Comparison of ENCODE assay signal across 14 cellular contexts in the genomic region with DNA sequence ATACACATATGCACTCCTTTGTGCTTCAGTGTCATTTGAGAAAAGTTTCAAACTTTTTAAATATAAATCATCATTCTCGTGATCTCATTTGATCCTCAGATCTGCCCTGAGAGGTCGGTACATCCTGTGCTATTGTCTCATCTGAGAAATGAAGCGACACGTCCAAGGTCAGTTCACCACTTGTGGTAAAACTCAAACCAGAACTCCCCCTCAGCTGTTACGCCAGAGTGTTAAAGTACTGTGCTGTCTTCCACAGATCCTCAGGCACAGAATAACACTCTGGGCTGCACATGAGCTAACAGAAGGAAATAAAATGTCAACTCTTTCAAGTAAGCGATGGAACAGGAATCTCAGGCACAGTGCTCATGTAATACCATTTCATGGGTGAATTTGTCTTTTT. TPM values are rescaled to one million over a fixed set of nuclear protein-coding genes. Genes with fewer than 3 reads are reported as not detected.
"Had no signal": no experiment of that assay in that cellular context is flagged by ENCODE, and none has a peak within 500 bp of the region (broad histone marks: within the 10 kb centered on the region; RNA-seq: fewer than 3 reads in every experiment).

No MANE protein-coding gene starts in this region.

- H2AFZ ChIP-seq: parathyroid adenoma had no signal

- H3K4me1 ChIP-seq: ascending aorta, lower lobe of right lung, parathyroid adenoma, sigmoid colon had no signal

- ATAC-seq: activated naive CD8-positive, alpha-beta T cell treated with anti-CD3 and anti-CD28 coated beads, Interleukin-2, amount 50 U/mL, for 24 hours; activated T-helper 17 cell treated with anti-CD3 and anti-CD28 coated beads, Interleukin-2, amount 50 U/mL, for 72 hours; left cardiac atrium; lower lobe of right lung; stimulated activated effector memory CD8-positive, alpha-beta T cell treated with anti-CD3 and anti-CD28 coated beads, Interleukin-12 subunit alpha, Interleukin-12 subunit beta, amount 100 ng/mL, for 72 hours had no signal

- H3K9ac ChIP-seq: parathyroid adenoma had no signal

- H3K36me3 ChIP-seq: ascending aorta, lower lobe of right lung, sigmoid colon, WERI-Rb-1 had no signal

- H3K27me3 ChIP-seq: ascending aorta, sigmoid colon had no signal

- H3K79me2 ChIP-seq: parathyroid adenoma had no signal

- H3K27ac ChIP-seq: ascending aorta, lower lobe of right lung, parathyroid adenoma, sigmoid colon, WERI-Rb-1 had no signal

- DNase-seq: activated CD4-positive, alpha-beta T cell treated with anti-CD3 and anti-CD28 coated beads, Interleukin-2, amount 50 U/mL, for 48 hours; activated naive CD4-positive, alpha-beta T cell treated with Interleukin-2 at 50 U/mL for 16 hours; activated naive CD8-positive, alpha-beta T cell treated with anti-CD3 and anti-CD28 coated beads, Interleukin-2, amount 50 U/mL, for 24 hours; dermis blood vessel endothelial cell; erythroblast; glutamatergic neuron; left cardiac atrium; lower lobe of right lung; sigmoid colon; WERI-Rb-1 had no signal

- H3K4me3 ChIP-seq: ascending aorta, lower lobe of right lung, sigmoid colon had no signal

- H3K9me3 ChIP-seq: ascending aorta, lower lobe of right lung, sigmoid colon had no signal

RNA-seq across cellular contexts. Expression of gene ANKFN1, which starts 31.4 kb away (rescaled TPM):
- total RNA-seq: ascending aorta, dermis blood vessel endothelial cell had no signal
